9 cellular contexts compared by ENCODE assay signal in genomic region chr15:99485153-99485947, GRCh38.
DNase-seq lines count a peak whose midpoint lies in the region; ATAC-seq and TF ChIP-seq lines count a peak whose summit lies in the region.
"Had no signal": no experiment of that assay in that cellular context is flagged by ENCODE, and none has a peak within 500 bp of the region (broad histone marks: within the 10 kb centered on the region; RNA-seq: fewer than 3 reads in every experiment).

No MANE protein-coding gene starts in this region.

- H3K4me1 ChIP-seq in Caco-2 (no peaks in the 10 kb centered on the region), esophagus muscularis mucosa (peaks cover 22 to 26% (median 25%) of the 10 kb centered on the region in 4 donors), parathyroid adenoma (no peaks in the 10 kb centered on the region)

- BruUV-seq in Caco-2 (replicated peaks; lab: Mats Ljungman, UMichigan): no TSS peak

- no peaks in the 10 kb centered on the region for H3K36me3 ChIP-seq in Caco-2 (ENCODE audit: control insufficient read depth, insufficient read depth, low read length)
- no peaks in the 10 kb centered on the region for H3K36me3 ChIP-seq in esophagus muscularis mucosa
- H3K36me3 ChIP-seq in parathyroid adenoma (ENCODE audit: control insufficient read depth, insufficient read depth, low read length): no peaks in the 10 kb centered on the region
- H3K36me3 ChIP-seq in WERI-Rb-1: no peaks in the 10 kb centered on the region
- H3K36me3 ChIP-seq: HAP-1 had no signal

- no peak for TF ChIP-seq EP300 in esophagus muscularis mucosa (IDR thresholded peaks at IDR 0.05)

- H3K36me3 Mint-ChIP-seq in Caco-2 (ENCODE audit: insufficient read depth, unreplicated experiment): no peaks in the 10 kb centered on the region

- TF ChIP-seq POLR2A in esophagus muscularis mucosa (IDR thresholded peaks at IDR 0.05; ENCODE audit: low read depth): no peak

- no peaks in the 10 kb centered on the region for H3K9me3 ChIP-seq in Caco-2
- H3K9me3 ChIP-seq in esophagus muscularis mucosa: no peaks in the 10 kb centered on the region
- H3K9me3 ChIP-seq in parathyroid adenoma (ENCODE audit: control insufficient read depth, low read length): no peaks in the 10 kb centered on the region
- no peaks in the 10 kb centered on the region for H3K9me3 ChIP-seq in WERI-Rb-1 (ENCODE audit: severe bottlenecking)
- H3K9me3 ChIP-seq: HAP-1 had no signal

- POLR2A ChIA-PET in Caco-2 (lab: Charles Lee): no interaction called here

- H3K4me3 ChIP-seq in Caco-2 (ENCODE audit: low read depth, low read length) (no peak overlapping the region), esophagus muscularis mucosa (no peak overlapping the region), parathyroid adenoma (ENCODE audit: low read depth, low read length) (no peak overlapping the region), WERI-Rb-1 (ENCODE audit: low read depth, low read length) (no peak overlapping the region)

- peak overlapping the region; percentile 67 for H3K4me3 Mint-ChIP-seq in Caco-2 (ENCODE audit: unreplicated experiment)

- H3K79me2 ChIP-seq in parathyroid adenoma: no peaks in the 10 kb centered on the region

- H3K4me2 ChIP-seq in parathyroid adenoma (ENCODE audit: low read length): no peak overlapping the region

- H3K27me3 Mint-ChIP-seq in Caco-2 (ENCODE audit: insufficient read depth, unreplicated experiment): peaks cover 8% of the 10 kb centered on the region

- no peak for ATAC-seq in HG03571 (IDR thresholded peaks at IDR 0.05; ENCODE audit: unreplicated experiment)

- no peak for TF ChIP-seq CTCF in Caco-2 (IDR thresholded peaks at IDR 0.05; ENCODE audit: insufficient read depth in 1 of 2, low read depth in 1 of 2, low read length in 1 of 2, severe bottlenecking in 1 of 2, unreplicated experiment in 1 of 2)
- no peak for TF ChIP-seq CTCF in esophagus muscularis mucosa (IDR thresholded peaks at IDR 0.05)
- TF ChIP-seq CTCF in parathyroid adenoma (IDR thresholded peaks at IDR 0.05): no peak
- no peak for TF ChIP-seq CTCF in WERI-Rb-1 (IDR thresholded peaks at IDR 0.05; ENCODE audit: low read depth, low read length)

- H3K27ac ChIP-seq in esophagus muscularis mucosa (replicated peaks in 1 of 4) (peak overlapping the region; percentile 64 to 73 (median 69)), parathyroid adenoma (no peak overlapping the region), WERI-Rb-1 (no peak overlapping the region)

- intact Hi-C loops in Caco-2 (cut with micrococcal nuclease; ENCODE audit: unreplicated experiment) (no loop called here), esophagus muscularis mucosa (cut with DNase I) (no loop called here)

- 77% methylated on average over 11 of the region's 11 CpGs for WGBS in esophagus muscularis mucosa

- H3K27me3 ChIP-seq in Caco-2 (replicated peaks; ENCODE audit: control insufficient read depth, insufficient read depth, low read length) (no peaks in the 10 kb centered on the region), esophagus muscularis mucosa (no peaks in the 10 kb centered on the region), parathyroid adenoma (ENCODE audit: control insufficient read depth, insufficient read depth, low read length) (no peaks in the 10 kb centered on the region), WERI-Rb-1 (ENCODE audit: insufficient read depth, low read depth, severe bottlenecking) (no peaks in the 10 kb centered on the region)

- H3K4me1 Mint-ChIP-seq in Caco-2 (ENCODE audit: low read depth, unreplicated experiment): peaks cover 14% of the 10 kb centered on the region

- H3K9ac ChIP-seq in parathyroid adenoma: no peak overlapping the region

- no peaks in the 10 kb centered on the region for H3K9me3 Mint-ChIP-seq in Caco-2 (ENCODE audit: unreplicated experiment)

- CTCF ChIA-PET in Caco-2 (lab: Charles Lee): no interaction called here

- peak overlapping the region; percentile 69 for H2AFZ ChIP-seq in parathyroid adenoma

- no peak overlapping the region for H3K27ac Mint-ChIP-seq in Caco-2 (ENCODE audit: unreplicated experiment)

- no peak for DNase-seq in Caco-2
- DNase-seq in Kasumi-1 (lab: John Stamatoyannopoulos, UW): peak; percentile 21 to 28
- DNase-seq in esophagus muscularis mucosa (ENCODE audit: extremely low spot score): no peak
- DNase-seq in DMS 273 (lab: John Stamatoyannopoulos, UW; ENCODE audit: unreplicated experiment): no peak
- DNase-seq in OCI-M1 (lab: John Stamatoyannopoulos, UW): no peak
- no peak for DNase-seq in WERI-Rb-1

Comparison
In these comparisons a context has a peak if more than half of its experiments do, and no peak if none do; other contexts are left out.
1. DNase-seq: peak in Kasumi-1 (2 of 2); none in Caco-2 (0 of 2), esophagus muscularis mucosa (single experiment), DMS 273 (single experiment), OCI-M1 (single experiment) and WERI-Rb-1 (single experiment).
2. H3K27ac ChIP-seq: peak in esophagus muscularis mucosa (4 of 4); none in parathyroid adenoma (single experiment) and WERI-Rb-1 (single experiment).